In the genomic region with DNA sequence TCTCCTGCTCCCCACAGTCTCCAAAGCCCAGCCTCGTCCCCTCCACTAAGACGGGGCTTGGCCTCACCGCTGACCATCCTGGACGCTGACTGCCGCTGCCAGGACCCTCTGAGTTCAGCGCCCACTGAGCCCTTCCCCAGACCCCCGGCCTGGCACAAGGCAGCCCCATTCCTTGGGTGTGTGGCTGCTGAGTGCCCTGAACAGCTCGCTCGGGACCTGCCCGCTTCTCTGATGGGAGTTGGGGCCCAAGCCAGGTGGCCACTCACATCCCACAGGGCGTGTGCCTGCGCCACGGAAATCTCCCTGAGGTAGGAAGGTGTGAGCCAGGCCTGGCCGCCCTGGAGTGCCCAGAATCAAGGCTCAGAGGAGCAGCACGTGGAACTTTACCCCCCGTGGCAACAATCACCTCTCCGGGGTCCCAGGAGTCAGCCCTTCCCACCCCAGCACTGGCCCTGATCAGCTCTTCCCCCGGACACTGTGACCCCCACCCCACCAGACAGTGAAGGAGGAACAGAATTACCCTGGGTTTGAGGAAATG, we compare ENCODE assay signal across 22 cellular contexts. TPM values are rescaled to one million over a fixed set of nuclear protein-coding genes. Genes with fewer than 3 reads are reported as not detected.
"Had no signal": no experiment of that assay in that cellular context is flagged by ENCODE, and none has a peak within 500 bp of the region (broad histone marks: within the 10 kb centered on the region; RNA-seq: fewer than 3 reads in every experiment).

No MANE protein-coding gene starts in this region.

- DNase-seq: esophagus squamous epithelium; foreskin fibroblast; hippocampal formation; kidney glomerular epithelial cell; mesendoderm; naive thymus-derived CD4-positive, alpha-beta T cell; nucleus accumbens; stimulated activated CD4-positive, alpha-beta T cell treated with anti-CD3 and anti-CD28 coated beads, Interleukin-2, amount 100 ng/mL, for 24 hours; stimulated activated CD4-positive, alpha-beta T cell treated with anti-CD3 and anti-CD28 coated beads, Interleukin-4, amount 100 ng/mL, for 4 hours; stimulated activated naive CD4-positive, alpha-beta T cell; stomach; transverse colon had no signal

- ATAC-seq: gastroesophageal sphincter; left lobe of liver; naive thymus-derived CD4-positive, alpha-beta T cell; sciatic nerve had no signal

- H3K4me3 Mint-ChIP-seq: dendritic cell treated with granulocyte-macrophage colony-stimulating factor and Interleukin-4, amounts not matched to agents 40 ng/mL and 50 ng/mL, for 4 days; naive thymus-derived CD4-positive, alpha-beta T cell; neural crest cell had no signal

- H3K36me3 ChIP-seq: esophagus squamous epithelium, ovary, thoracic aorta, transverse colon had no signal

- H3K9me3 ChIP-seq: esophagus squamous epithelium, gastroesophageal sphincter, ovary, stomach, thoracic aorta, transverse colon had no signal

- H3K4me1 Mint-ChIP-seq: neural crest cell had no signal

- H3K27ac Mint-ChIP-seq: dendritic cell treated with granulocyte-macrophage colony-stimulating factor and Interleukin-4, amounts not matched to agents 40 ng/mL and 50 ng/mL, for 4 days; naive thymus-derived CD4-positive, alpha-beta T cell; progenitor cell of endocrine pancreas had no signal

- H3K27me3 Mint-ChIP-seq: naive thymus-derived CD4-positive, alpha-beta T cell; progenitor cell of endocrine pancreas had no signal

- H3K4me3 ChIP-seq: esophagus squamous epithelium, gastroesophageal sphincter, lung, ovary, stomach, thoracic aorta, transverse colon had no signal

- H3K9me3 Mint-ChIP-seq: neural crest cell had no signal

- H3K27me3 ChIP-seq: gastroesophageal sphincter, ovary, stomach, transverse colon had no signal

- H3K27ac ChIP-seq: esophagus squamous epithelium, gastroesophageal sphincter, ovary, stomach, thoracic aorta, transverse colon had no signal

RNA-seq across cellular contexts. Expression of a gene that starts 20.8 kb away (rescaled TPM):
- total RNA-seq: epithelial cell of proximal tubule, esophagus squamous epithelium had no signal
